In the genomic region with DNA sequence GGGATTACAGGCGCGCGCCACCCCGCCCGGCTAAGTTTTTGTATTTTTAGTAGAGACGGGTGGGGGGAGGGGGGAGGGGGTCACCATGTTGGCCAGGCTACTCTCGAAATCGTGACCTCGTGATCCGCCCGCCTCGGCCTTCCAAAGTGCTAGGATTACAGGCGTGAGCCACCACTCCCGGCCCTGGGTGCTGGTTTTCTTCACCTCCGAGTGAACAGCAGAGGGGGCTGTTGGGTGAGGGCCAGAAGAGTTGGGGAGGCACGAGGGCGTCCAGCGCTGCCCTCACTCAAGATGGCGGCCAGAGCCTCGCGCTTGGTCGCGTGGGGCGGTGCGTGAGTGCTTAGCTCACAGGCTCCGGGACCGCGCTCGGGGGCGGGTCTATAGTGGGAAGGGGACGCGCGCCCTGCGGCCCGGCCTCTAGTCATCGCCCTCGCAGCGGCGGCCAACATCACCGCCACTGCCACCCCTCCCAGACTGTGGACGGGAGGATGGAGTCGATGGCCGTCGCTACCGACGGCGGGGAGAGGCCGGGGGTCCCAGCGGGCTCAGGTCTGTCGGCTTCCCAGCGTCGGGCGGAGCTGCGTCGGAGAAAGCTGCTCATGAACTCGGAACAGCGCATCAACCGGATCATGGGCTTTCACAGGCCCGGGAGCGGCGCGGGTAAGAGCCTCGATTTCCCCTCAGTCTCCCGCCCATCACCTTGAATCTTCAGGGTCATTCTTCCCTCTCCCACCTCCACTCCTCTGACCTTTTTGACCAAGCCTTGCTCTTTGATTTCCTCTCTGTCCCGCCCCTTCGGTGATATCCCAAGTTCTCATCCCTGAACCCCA, we compare ENCODE assay signal across 8 cellular contexts. TPM values are rescaled to one million over a fixed set of nuclear protein-coding genes. Genes with fewer than 3 reads are reported as not detected.
A peak's percentile ranks its signal among the peaks of the same experiment; 100 is the strongest.
DNase-seq lines count a peak whose midpoint lies in the region; ATAC-seq, FAIRE-seq and TF ChIP-seq lines count a peak whose summit lies in the region.

A gene (plus strand): TSS at position 416 of the 830 bp plus-strand sequence. CDS start 73 bp downstream, at position 489.

- H3K79me1 ChIP-seq in H1 (ENCODE audit: low read depth, low read length) (peaks cover 4% of the 10 kb centered on the region; the same call in 1 of the 2 replicates), mesenchymal stem cell (replicated peaks; ENCODE audit: low read length, poor library complexity, severe bottlenecking) (peaks cover 11% of the 10 kb centered on the region)

- H2BK120ac ChIP-seq in H1 (replicated peaks; ENCODE audit: low read depth, low read length) (peak within 1 kb of the TSS; percentile 72), mesenchymal stem cell (ENCODE audit: low read depth, low read length) (peak within 1 kb of the TSS; percentile 68)

- H3K9me3 ChIP-seq in Caco-2 = no peaks in the 10 kb centered on the region
- no peaks in the 10 kb centered on the region for H3K9me3 ChIP-seq in H1 (ENCODE audit: insufficient read depth in 2 of 2, low read depth in 1 of 2, low read length in 1 of 2)
- no peaks in the 10 kb centered on the region for H3K9me3 ChIP-seq in mesenchymal stem cell (ENCODE audit: control insufficient read depth, low read length)

- TF ChIP-seq CTCF in Caco-2 (IDR thresholded peaks at IDR 0.05; ENCODE audit: insufficient read depth in 1 of 2, low read depth in 1 of 2, low read length in 1 of 2, severe bottlenecking in 1 of 2, unreplicated experiment in 1 of 2) = peak; percentile 83 to 88
- peak; percentile 63 to 83 (median 72) for TF ChIP-seq CTCF in H1 (IDR thresholded peaks at IDR 0.05; ENCODE audit: control extremely low read depth in 1 of 3, insufficient read depth in 1 of 3, low read depth in 1 of 3, low read length in 3 of 3)

- H2BK20ac ChIP-seq in H1 (ENCODE audit: low read length) = no peak within 1 kb of the TSS

- intact Hi-C loops in Caco-2 (cut with micrococcal nuclease; ENCODE audit: unreplicated experiment) = loop anchor here (1.0 to 10.0 kb wide), 3 partner anchors 106 to 564 kb away; a partner anchor contains a TSS

- H2AK5ac ChIP-seq in H1 (ENCODE audit: low read depth, low read length) (no peak within 1 kb of the TSS), mesenchymal stem cell (ENCODE audit: low read length, severe bottlenecking) (no peak within 1 kb of the TSS)

- peak within 1 kb of the TSS; percentile 84; the same call in 1 of the 2 replicates for H2BK5ac ChIP-seq in H1 (ENCODE audit: low read depth, low read length)
- no peak within 1 kb of the TSS for H2BK5ac ChIP-seq in mesenchymal stem cell (ENCODE audit: low read depth, low read length, poor library complexity, severe bottlenecking)

- H2BK15ac ChIP-seq in H1 (ENCODE audit: low read length) = no peak within 1 kb of the TSS
- H2BK15ac ChIP-seq in mesenchymal stem cell (ENCODE audit: low read depth, poor library complexity, severe bottlenecking) = no peak within 1 kb of the TSS

- peak; percentile 36 to 57; a peak in 3 of 4 replicates for TF ChIP-seq RAD21 in H1 (IDR thresholded peaks at IDR 0.05 in 1 of 2, conservative IDR thresholded peaks at IDR 0.05 in 1 of 2; ENCODE audit: low read depth in 2 of 2, low read length in 2 of 2)

- H3K27ac ChIP-seq in H1 (ENCODE audit: low read depth, low read length) = peak within 1 kb of the TSS; percentile 87
- H3K27ac ChIP-seq in mesenchymal stem cell (ENCODE audit: low read length, poor library complexity, severe bottlenecking) = peak within 1 kb of the TSS; percentile 74

- H3K4me3 ChIP-seq in Caco-2 (ENCODE audit: low read depth, low read length) (peak within 1 kb of the TSS; percentile 69), H1 (ENCODE audit: extremely low read depth in 1 of 4, insufficient read depth in 2 of 4, low read depth in 3 of 4, low read length in 4 of 4) (peak within 1 kb of the TSS; percentile 75 to 97 (median 84)), mesenchymal stem cell (ENCODE audit: insufficient read depth in 1 of 2, low read depth in 1 of 2, low read length in 2 of 2) (peak within 1 kb of the TSS; percentile 83 to 92)

- no TSS peak for BruUV-seq in Caco-2 (replicated peaks; lab: Mats Ljungman, UMichigan)

- H3K36me3 Mint-ChIP-seq in Caco-2 (ENCODE audit: insufficient read depth, unreplicated experiment) = peaks cover 17% of the 10 kb centered on the region

- peak within 1 kb of the TSS; percentile 89; the same call in 1 of the 2 replicates for H2BK12ac ChIP-seq in H1 (ENCODE audit: low read depth, low read length)
- no peak within 1 kb of the TSS for H2BK12ac ChIP-seq in mesenchymal stem cell (ENCODE audit: low read length in 2 of 2)

- H3K23ac ChIP-seq in H1 (ENCODE audit: insufficient read length) (no peak within 1 kb of the TSS), mesenchymal stem cell (ENCODE audit: low read length in 2 of 2) (no peak within 1 kb of the TSS)

- H3K27ac Mint-ChIP-seq in Caco-2 (ENCODE audit: unreplicated experiment) = peak within 1 kb of the TSS; percentile 91

- H4K91ac ChIP-seq in H1 (replicated peaks; ENCODE audit: insufficient read length, low read length) (no peak within 1 kb of the TSS), mesenchymal stem cell (ENCODE audit: low read length) (peak within 1 kb of the TSS; percentile 50)

- H3K14ac ChIP-seq in H1 (ENCODE audit: insufficient read length) (no peak within 1 kb of the TSS), mesenchymal stem cell (ENCODE audit: low read length in 2 of 2) (no peak within 1 kb of the TSS)

- no peaks in the 10 kb centered on the region for H3K9me3 Mint-ChIP-seq in Caco-2 (ENCODE audit: unreplicated experiment)

- H3K27me3 ChIP-seq in Caco-2 (replicated peaks; ENCODE audit: control insufficient read depth, insufficient read depth, low read length) = no peaks in the 10 kb centered on the region
- no peaks in the 10 kb centered on the region for H3K27me3 ChIP-seq in H1 (replicated peaks in 1 of 4; ENCODE audit: control insufficient read depth in 3 of 4, extremely low read depth in 1 of 4, insufficient read depth in 3 of 4, low read length in 3 of 4)
- H3K27me3 ChIP-seq in mesenchymal stem cell (ENCODE audit: control insufficient read depth in 1 of 2, insufficient read depth in 1 of 2, low read length in 2 of 2) = no peaks in the 10 kb centered on the region

- peak within 1 kb of the TSS; percentile 99 for H3K4me3 Mint-ChIP-seq in Caco-2 (ENCODE audit: unreplicated experiment)

- no peak for FAIRE-seq in H1 (lab: Jason Lieb, UNC)

- H3K18ac ChIP-seq in H1 (ENCODE audit: extremely low read depth, low read length) (peak within 1 kb of the TSS; percentile 93), mesenchymal stem cell (ENCODE audit: low read depth in 1 of 2, low read length in 2 of 2) (peak within 1 kb of the TSS; percentile 68 to 72)

- CTCF ChIA-PET in Caco-2 (lab: Charles Lee) (interaction anchor here (0.6 to 3.2 kb wide), 11 partner anchors 20 to 728 kb away, joined by 3 to 17 read pairs (median 4); a partner anchor contains a TSS), H1 (lab: Charles Lee; ENCODE audit: partially characterized antibody) (interaction anchor here (0.8 to 3.3 kb wide), 8 partner anchors 11 to 185 kb away, joined by 3 to 26 read pairs (median 6); a partner anchor contains a TSS)

- DNase-seq in Caco-2 = peak; percentile 98 to 99
- peak; percentile 98 for DNase-seq in HT1080 (ENCODE audit: low read depth)
- peak; percentile 95 for DNase-seq in NOMO-1 treated with DMSO at 0.1 percent for 48 hours (lab: John Stamatoyannopoulos, UW; ENCODE audit: unreplicated experiment)
- peak; percentile 90 to 96 (median 90) for DNase-seq in activated CD8-positive, alpha-beta memory T cell treated with anti-CD3 and anti-CD28 coated beads for 48 hours (ENCODE audit: low read depth in 2 of 3, low spot score in 2 of 3)
- DNase-seq in H1 (ENCODE audit: low read depth in 1 of 2, low spot score in 2 of 2) = peak; percentile 96 to 97
- peak; percentile 99 for DNase-seq in mesenchymal stem cell
- peak; percentile 96 for DNase-seq in stimulated activated CD8-positive, alpha-beta memory T cell treated with anti-CD3 and anti-CD28 coated beads, Interleukin-12 subunit alpha, Interleukin-12 subunit beta, amount 100 ng/mL, for 4 hours (ENCODE audit: low read depth)

- no peak for TF ChIP-seq EP300 in H1 (IDR thresholded peaks at IDR 0.05; ENCODE audit: borderline replicate concordance in 1 of 2, low read depth in 2 of 2, low read length in 2 of 2)

- peak; percentile 97 for ATAC-seq in GM21360 (IDR thresholded peaks at IDR 0.05; ENCODE audit: unreplicated experiment)

- H3K36me3 ChIP-seq in Caco-2 (ENCODE audit: control insufficient read depth, insufficient read depth, low read length) = no peaks in the 10 kb centered on the region; the same call in 1 of the 2 replicates
- peaks cover 0 to 13% (median under 1%) of the 10 kb centered on the region in 4 experiments; a peak in 3 of 8 replicates for H3K36me3 ChIP-seq in H1 (ENCODE audit: control insufficient read depth in 2 of 4, insufficient read depth in 4 of 4, low read length in 3 of 4)
- H3K36me3 ChIP-seq in mesenchymal stem cell (ENCODE audit: control insufficient read depth in 1 of 2, insufficient read depth in 2 of 2, low read depth in 1 of 2, low read length in 2 of 2) = peaks cover 4 to 14% of the 10 kb centered on the region in 2 experiments

- peaks cover 0 to 3% of the 10 kb centered on the region in 2 experiments for H4K20me1 ChIP-seq in H1 (replicated peaks in 1 of 2; ENCODE audit: control insufficient read depth in 1 of 2, insufficient read depth in 2 of 2, low read length in 2 of 2)

- no peaks in the 10 kb centered on the region for H3K4me1 ChIP-seq in Caco-2
- H3K4me1 ChIP-seq in H1 (replicated peaks in 1 of 4; ENCODE audit: control insufficient read depth in 3 of 4, insufficient read depth in 4 of 4, low read length in 3 of 4) = no peaks in the 10 kb centered on the region
- peaks cover 3% of the 10 kb centered on the region for H3K4me1 ChIP-seq in mesenchymal stem cell (ENCODE audit: control insufficient read depth, insufficient read depth, low read depth, low read length)

- H3K56ac ChIP-seq in H1 (replicated peaks; ENCODE audit: insufficient read length, low read depth, low read length) = no peak within 1 kb of the TSS

- peaks cover 3% of the 10 kb centered on the region; the same call in 1 of the 2 replicates for H3K23me2 ChIP-seq in H1 (ENCODE audit: low read depth, low read length)

- POLR2A ChIA-PET in Caco-2 (lab: Charles Lee) (interaction anchor here (0.5 to 1.8 kb wide), 7 partner anchors 10 to 1401 kb away, joined by 3 to 8 read pairs (median 3); a partner anchor contains a TSS), H1 (lab: Charles Lee; ENCODE audit: partially characterized antibody) (interaction anchor here (0.6 to 3.6 kb wide), 20 partner anchors 11 to 508 kb away, joined by 3 to 31 read pairs (median 4); a partner anchor contains a TSS)

- peak within 1 kb of the TSS; percentile 87 for H2AFZ ChIP-seq in H1 (ENCODE audit: low read length)
- H2AFZ ChIP-seq in mesenchymal stem cell (ENCODE audit: low read depth, low read length) = peak within 1 kb of the TSS; percentile 73

- H3K9ac ChIP-seq in H1 (replicated peaks in 1 of 4; ENCODE audit: extremely low read depth in 1 of 4, low read depth in 3 of 4, low read length in 3 of 4) (peak within 1 kb of the TSS; percentile 75 to 88 (median 86)), mesenchymal stem cell (ENCODE audit: low read length) (peak within 1 kb of the TSS; percentile 98)

- H4K8ac ChIP-seq in H1 (ENCODE audit: extremely low read depth, insufficient read depth, low read length) (peak within 1 kb of the TSS; percentile 60; the same call in 1 of the 2 replicates), mesenchymal stem cell (ENCODE audit: low read length) (peak within 1 kb of the TSS; percentile 30)

- H3K27me3 Mint-ChIP-seq in Caco-2 (ENCODE audit: insufficient read depth, unreplicated experiment) = no peaks in the 10 kb centered on the region

- H3K4me1 Mint-ChIP-seq in Caco-2 (ENCODE audit: low read depth, unreplicated experiment) = no peaks in the 10 kb centered on the region

- H3K4me2 ChIP-seq in H1 (ENCODE audit: insufficient read depth in 1 of 2, low read depth in 2 of 2, low read length in 2 of 2) (peak within 1 kb of the TSS; percentile 83 to 90), mesenchymal stem cell (ENCODE audit: low read length, poor library complexity, severe bottlenecking) (peak within 1 kb of the TSS; percentile 73)

- 1% methylated on average over 43 of the region's 66 CpGs; no CpG with 5 or more reads in 1 of the 2 experiments for WGBS in H1 (ENCODE audit: extremely low coverage in 1 of 2, insufficient coverage in 1 of 2, insufficient read length in 1 of 2, insufficient replicate concordance in 2 of 2, low coverage in 1 of 2, low lambda C conversion rate in 2 of 2, missing lambda C conversion rate in 1 of 2), 2 experiments
- 1% methylated on average over 57 of the region's 66 CpGs for WGBS in mesenchymal stem cell

- peak within 1 kb of the TSS; percentile 34 for H4K5ac ChIP-seq in H1 (ENCODE audit: insufficient read length, low read depth, low read length)

- TF ChIP-seq POLR2A in H1 (IDR thresholded peaks at IDR 0.05; ENCODE audit: control extremely low read depth in 1 of 2, low read depth in 2 of 2, low read length in 2 of 2) = peak; percentile 65 to 84

- H3K4ac ChIP-seq in H1 (replicated peaks; ENCODE audit: insufficient read length, low read depth, low read length) (peak within 1 kb of the TSS; percentile 94), mesenchymal stem cell (ENCODE audit: low read depth in 1 of 2, low read length in 2 of 2) (peak within 1 kb of the TSS; percentile 38 to 68)

- H3K79me2 ChIP-seq in H1 (ENCODE audit: control insufficient read depth in 1 of 2, insufficient read depth in 2 of 2, low read length in 2 of 2) = peaks cover 3 to 33% of the 10 kb centered on the region in 2 experiments; a peak in 3 of 4 replicates

RNA-seq across cellular contexts. Expression of the gene that starts here (rescaled TPM):
- 26.6 and 30.9 TPM in 2 replicates for total RNA-seq in Caco-2 (2022)
- 17.0 and 24.8 TPM in 2 replicates for total RNA-seq in HT1080 (2014; rRNA removed; shearing (Covaris generic))
- 20.0 and 24.8 TPM in 2 replicates for polyA plus RNA-seq in HT1080 (2015; cell fraction: cytosol; rRNA removed)
- 9.7 and 10.8 TPM in 2 replicates for polyA plus RNA-seq in HT1080 (2015; cell fraction: nucleus; rRNA removed)
- total RNA-seq in H1 (2021; fragmentation: NEBNext Ultra II Directional; extraction: Animal tissue kit (Norgen Biotek cat#: 25700)) = 42.0 and 42.8 TPM in 2 replicates
- 10.8 and 12.3 TPM in 2 replicates for polyA plus RNA-seq in H1 (2011; rRNA removed)
- 22.0 TPM for polyA plus RNA-seq in H1 (2011; cell fraction: cytosol; rRNA removed)
- polyA plus RNA-seq in H1 (2011; cell fraction: nucleus; rRNA removed) = 8.5 TPM
- 31.2 to 45.1 TPM (median 33.4 TPM) in 4 replicates for polyA plus RNA-seq in H1 (2012, experiment 1 of 2)
- 11.7 TPM for polyA plus RNA-seq in H1 (2012, experiment 2 of 2)
- polyA plus RNA-seq in H1 (2013, experiment 1 of 2) = 64.5 TPM
- polyA plus RNA-seq in H1 (2013, experiment 2 of 2) = 70.0 TPM
- polyA minus RNA-seq in H1 (2011; rRNA and poly(A)+ RNA removed) = 3.8 and 6.3 TPM in 2 replicates
- 12.3 TPM for polyA minus RNA-seq in H1 (2011; cell fraction: cytosol; rRNA and poly(A)+ RNA removed)
- polyA minus RNA-seq in H1 (2011; cell fraction: nucleus; rRNA and poly(A)+ RNA removed) = 10.9 TPM
- polyA plus RNA-seq in mesenchymal stem cell (2013, experiment 1 of 2) = 67.2 TPM
- 69.4 TPM for polyA plus RNA-seq in mesenchymal stem cell (2013, experiment 2 of 2)

Comparison
In these comparisons a context has a peak if more than half of its experiments do, and no peak if none do; other contexts are left out.
1. Peak in every context shown above with its lines: DNase-seq, ATAC-seq, H3K4me3 ChIP-seq and H3K27ac ChIP-seq.